ENCODE assay signal across 13 cellular contexts in genomic region chr9:93298498-93299417, GRCh38.
DNase-seq lines count a peak whose midpoint lies in the region; FAIRE-seq and TF ChIP-seq lines count a peak whose summit lies in the region.
"Had no signal": no experiment of that assay in that cellular context is flagged by ENCODE, and none has a peak within 500 bp of the region (broad histone marks: within the 10 kb centered on the region; RNA-seq: fewer than 3 reads in every experiment).

No MANE protein-coding gene starts in this region.

- DNase-seq in AG08396 (ENCODE audit: low spot score) (peak; percentile 8), GM10248 (ENCODE audit: extremely low spot score) (peak; percentile 14), coronary artery (ENCODE audit: low spot score) (peak; percentile 62), nephron progenitor cell (no peak), GM12892 (ENCODE audit: insufficient read length) (no peak), DMS114 treated with DMSO at 0.1 percent for 48 hours (lab: John Stamatoyannopoulos, UW; ENCODE audit: unreplicated experiment) (no peak), NCI-H2196 (lab: John Stamatoyannopoulos, UW; ENCODE audit: unreplicated experiment) (no peak)
- DNase-seq in stimulated activated CD4-positive, alpha-beta T cell treated with anti-CD3 and anti-CD28 coated beads, Interleukin-1b, Interleukin-23, amount 100 ng/mL, for 48 hours = no peak
- DNase-seq: activated CD8-positive, alpha-beta T cell treated with anti-CD3 and anti-CD28 coated beads, Interleukin-2, amount 10 ng/mL, durations not matched to agents 7 days and 5 days; activated effector memory CD4-positive, alpha-beta T cell treated with anti-CD3 and anti-CD28 coated beads, Interleukin-2, amount 50 U/mL, for 16 hours; Kasumi-1; NCI-H1417 treated with DMSO at 0.1 percent for 48 hours; NCI-H2227 treated with DMSO at 0.1 percent for 48 hours had no signal

- no peak for TF ChIP-seq CTCF in GM10248 (IDR thresholded peaks at IDR 0.05; ENCODE audit: control extremely low read depth, extremely low read depth, low read depth, missing control alignments)
- TF ChIP-seq CTCF in coronary artery (IDR thresholded peaks at IDR 0.05) = no peak
- TF ChIP-seq CTCF in nephron progenitor cell (IDR thresholded peaks at IDR 0.05) = no peak

- FAIRE-seq in GM12892 (lab: Jason Lieb, UNC) = no peak

- CTCF ChIA-PET in GM10248 (lab: Yijun Ruan, JAX) = no interaction called here

- no peak overlapping the region for H3K4me3 Mint-ChIP-seq in nephron progenitor cell
- H3K4me3 Mint-ChIP-seq: activated CD8-positive, alpha-beta T cell treated with anti-CD3 and anti-CD28 coated beads, Interleukin-2, amount 10 ng/mL, durations not matched to agents 7 days and 5 days had no signal

- H3K36me3 Mint-ChIP-seq in nephron progenitor cell (ENCODE audit: low read depth) = no peaks in the 10 kb centered on the region

- H3K27ac ChIP-seq in coronary artery = no peak overlapping the region

- POLR2A ChIA-PET in GM10248 (lab: Yijun Ruan, JAX) = no interaction called here

- H3K4me1 Mint-ChIP-seq in nephron progenitor cell = peaks cover 14% of the 10 kb centered on the region

- no peak overlapping the region for H3K4me3 ChIP-seq in coronary artery

- H3K27ac Mint-ChIP-seq in nephron progenitor cell = peak overlapping the region; percentile 39
- H3K27ac Mint-ChIP-seq: activated CD8-positive, alpha-beta T cell treated with anti-CD3 and anti-CD28 coated beads, Interleukin-2, amount 10 ng/mL, durations not matched to agents 7 days and 5 days had no signal

- no peaks in the 10 kb centered on the region for H3K27me3 Mint-ChIP-seq in nephron progenitor cell (ENCODE audit: low read depth, poor library complexity)

- no peaks in the 10 kb centered on the region for H3K9me3 Mint-ChIP-seq in nephron progenitor cell

- TF ChIP-seq POLR2A in GM12892 (IDR thresholded peaks at IDR 0.05; ENCODE audit: low read depth, low read length) = no peak

Comparison
In these comparisons a context has a peak if more than half of its experiments do, and no peak if none do; other contexts are left out.
1. DNase-seq: peak in AG08396 (single experiment), GM10248 (single experiment) and coronary artery (single experiment); none in nephron progenitor cell (single experiment), GM12892 (single experiment), stimulated activated CD4-positive, alpha-beta T cell treated with anti-CD3 and anti-CD28 coated beads, Interleukin-1b, Interleukin-23, amount 100 ng/mL, for 48 hours (single experiment), DMS114 treated with DMSO at 0.1 percent for 48 hours (single experiment) and NCI-H2196 (single experiment).